8 cellular contexts compared by ENCODE assay signal in genomic region chr9:104747245-104747564, GRCh38. TPM values are rescaled to one million over a fixed set of nuclear protein-coding genes. Genes with fewer than 3 reads are reported as not detected.
DNase-seq lines count a peak whose midpoint lies in the region; ATAC-seq, FAIRE-seq and TF ChIP-seq lines count a peak whose summit lies in the region.

No MANE protein-coding gene starts in this region.

- peak overlapping the region; percentile 99 for H3K4me3 Mint-ChIP-seq in CD8-positive, alpha-beta T cell
- H3K4me3 Mint-ChIP-seq in effector memory CD8-positive, alpha-beta T cell: peak overlapping the region; percentile 94
- H3K4me3 Mint-ChIP-seq in nephron progenitor cell: peak overlapping the region; percentile 98

- H3K27me3 Mint-ChIP-seq in CD8-positive, alpha-beta T cell (ENCODE audit: low read depth): no peaks in the 10 kb centered on the region
- no peaks in the 10 kb centered on the region for H3K27me3 Mint-ChIP-seq in effector memory CD8-positive, alpha-beta T cell
- H3K27me3 Mint-ChIP-seq in nephron progenitor cell (ENCODE audit: low read depth, poor library complexity): peaks cover 8% of the 10 kb centered on the region

- H3K36me3 Mint-ChIP-seq in CD8-positive, alpha-beta T cell: peaks cover 20% of the 10 kb centered on the region
- peaks cover 19% of the 10 kb centered on the region for H3K36me3 Mint-ChIP-seq in effector memory CD8-positive, alpha-beta T cell (ENCODE audit: insufficient read depth)
- H3K36me3 Mint-ChIP-seq in nephron progenitor cell (ENCODE audit: low read depth): peaks cover 3% of the 10 kb centered on the region

- H3K9me3 Mint-ChIP-seq in CD8-positive, alpha-beta T cell: no peaks in the 10 kb centered on the region
- no peaks in the 10 kb centered on the region for H3K9me3 Mint-ChIP-seq in effector memory CD8-positive, alpha-beta T cell
- no peaks in the 10 kb centered on the region for H3K9me3 Mint-ChIP-seq in nephron progenitor cell

- CTCF ChIA-PET in CD8-positive, alpha-beta T cell (lab: Charles Lee): no interaction called here

- peak overlapping the region; percentile 99 for H3K27ac Mint-ChIP-seq in CD8-positive, alpha-beta T cell
- H3K27ac Mint-ChIP-seq in effector memory CD8-positive, alpha-beta T cell: peak overlapping the region; percentile 95 to 99
- peak overlapping the region; percentile 79 for H3K27ac Mint-ChIP-seq in nephron progenitor cell

- peak overlapping the region; percentile 73 for H3K9ac ChIP-seq in KMS-11

- no peaks in the 10 kb centered on the region for H4K20me1 ChIP-seq in KMS-11 (ENCODE audit: insufficient read depth)

- H3K4me1 Mint-ChIP-seq in CD8-positive, alpha-beta T cell (ENCODE audit: low read depth): peaks cover 20% of the 10 kb centered on the region
- H3K4me1 Mint-ChIP-seq in effector memory CD8-positive, alpha-beta T cell (ENCODE audit: low read depth in 2 of 2): peaks cover 11% of the 10 kb centered on the region in 2 donors
- peaks cover 29% of the 10 kb centered on the region for H3K4me1 Mint-ChIP-seq in nephron progenitor cell

- peak overlapping the region; percentile 82 for H3K27ac ChIP-seq in CD8-positive, alpha-beta T cell (ENCODE audit: low read depth, low read length)
- peak overlapping the region; percentile 75 for H3K27ac ChIP-seq in KMS-11

- peak overlapping the region; percentile 94 for H2AFZ ChIP-seq in KMS-11 (ENCODE audit: low read depth)

- H3K4me3 ChIP-seq in CD8-positive, alpha-beta T cell (ENCODE audit: low read depth, low read length): peak overlapping the region; percentile 74
- H3K4me3 ChIP-seq in KMS-11 (IDR thresholded peaks at IDR 0.05; ENCODE audit: insufficient read depth, low read depth, low read length): no peak overlapping the region

- intact Hi-C loops in CD8-positive, alpha-beta T cell (cut with DNase I, micrococcal nuclease): loop anchor here (1.0 to 5.0 kb wide), 9 partner anchors 17 to 947 kb away; partner anchors contain the start of genes SLC44A1 (in 2 of the 2), SMC2 (in 2 of the 2), NIPSNAP3B (in 1 of the 2) and TMEM38B (in 1 of the 2)

- H3K36me3 ChIP-seq in CD8-positive, alpha-beta T cell (ENCODE audit: insufficient read depth, low read length): no peaks in the 10 kb centered on the region
- no peaks in the 10 kb centered on the region for H3K36me3 ChIP-seq in KMS-11 (ENCODE audit: insufficient read depth)

- no peak for ATAC-seq in CD8-positive, alpha-beta T cell
- no peak for ATAC-seq in effector memory CD8-positive, alpha-beta T cell (replicated peaks)
- no peak for ATAC-seq in GM19397 (IDR thresholded peaks at IDR 0.05; ENCODE audit: unreplicated experiment)
- no peak for ATAC-seq in HG03135 (IDR thresholded peaks at IDR 0.05; ENCODE audit: unreplicated experiment)

- peak overlapping the region; percentile 77 for H3K4me2 ChIP-seq in KMS-11

- no peak for DNase-seq in CD8-positive, alpha-beta T cell
- DNase-seq in effector memory CD8-positive, alpha-beta T cell: no peak
- DNase-seq in nephron progenitor cell (no peak), UCSD-AML1 (lab: John Stamatoyannopoulos, UW; ENCODE audit: unreplicated experiment) (no peak), urothelium cell line (ENCODE audit: low spot score) (no peak)

- FAIRE-seq in urothelium cell line (lab: Jason Lieb, UNC): no peak

- no peaks in the 10 kb centered on the region for H3K9me3 ChIP-seq in CD8-positive, alpha-beta T cell (ENCODE audit: low read length)

- H3K4me1 ChIP-seq in CD8-positive, alpha-beta T cell (ENCODE audit: insufficient read depth, low read length): peaks cover 6% of the 10 kb centered on the region
- H3K4me1 ChIP-seq in KMS-11 (ENCODE audit: low read depth, poor library complexity, severe bottlenecking): peaks cover 35% of the 10 kb centered on the region

- POLR2A ChIA-PET in CD8-positive, alpha-beta T cell (lab: Charles Lee): interaction anchor here (1.1 to 4.3 kb wide), 4 partner anchors 16 to 653 kb away, joined by 3 to 24 read pairs (median 11); partner anchors contain the start of genes NIPSNAP3B, SLC44A1 and SMC2

- no peaks in the 10 kb centered on the region for H3K27me3 ChIP-seq in CD8-positive, alpha-beta T cell (ENCODE audit: insufficient read depth, low read length)
- H3K27me3 ChIP-seq in KMS-11 (ENCODE audit: insufficient read depth, low read depth): no peaks in the 10 kb centered on the region

- TF ChIP-seq CTCF in CD8-positive, alpha-beta T cell (IDR thresholded peaks at IDR 0.05): no peak
- TF ChIP-seq CTCF in KMS-11 (conservative IDR thresholded peaks at IDR 0.05; ENCODE audit: low read depth, low read length) (no peak), nephron progenitor cell (IDR thresholded peaks at IDR 0.05) (no peak)

- H3K79me2 ChIP-seq in KMS-11 (ENCODE audit: insufficient read depth, low read depth): no peaks in the 10 kb centered on the region

RNA-seq across cellular contexts. Expression of gene NIPSNAP3A, which starts 0.3 kb away (rescaled TPM):
- total RNA-seq in CD8-positive, alpha-beta T cell: 1 to 10 TPM; 9.2 to 9.5 TPM

RNA-seq across cellular contexts. Expression of gene NIPSNAP3B, which starts 16.7 kb away (rescaled TPM):
- total RNA-seq in CD8-positive, alpha-beta T cell: under 1 TPM; 0.16 to 0.39 TPM

RNA-seq across cellular contexts. Expression of gene OR13D1, which starts 52.9 kb away (rescaled TPM):
- not detected for total RNA-seq in CD8-positive, alpha-beta T cell
